Comparison of ENCODE assay signal across 10 cellular contexts in the genomic region with DNA sequence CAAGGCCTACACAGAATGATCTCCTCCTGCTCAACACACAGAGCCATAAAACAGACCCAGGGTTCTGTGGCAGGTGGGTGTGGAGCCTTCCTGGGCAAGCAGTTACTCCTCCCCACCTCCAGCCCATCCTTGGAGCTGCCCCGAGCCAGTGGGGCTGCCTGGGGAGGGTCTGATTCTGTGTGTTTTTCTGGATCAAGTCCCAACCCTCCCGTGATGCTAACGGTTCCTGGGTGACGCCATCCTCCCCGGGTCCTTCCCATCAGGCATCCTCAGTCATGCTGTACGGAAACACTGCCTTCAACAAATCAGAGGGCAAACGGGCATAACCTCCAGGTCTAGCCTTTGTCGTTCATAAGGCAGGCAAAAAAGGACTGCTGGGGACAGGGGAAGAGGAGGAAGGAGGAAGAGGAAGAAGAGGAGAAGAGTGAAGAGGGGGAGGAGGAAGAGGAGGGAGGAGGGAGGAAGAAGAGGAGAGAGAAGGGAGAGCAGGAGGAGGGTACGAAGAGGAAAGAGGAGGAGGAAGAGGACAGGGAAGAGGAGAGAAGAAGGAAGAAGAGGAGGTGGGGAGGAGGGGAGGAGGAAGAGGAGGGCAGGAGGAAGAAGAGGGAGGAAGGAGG.
DNase-seq lines count a peak whose midpoint lies in the region; ATAC-seq, FAIRE-seq and TF ChIP-seq lines count a peak whose summit lies in the region.
"Had no signal": no experiment of that assay in that cellular context is flagged by ENCODE, and none has a peak within 500 bp of the region (broad histone marks: within the 10 kb centered on the region; RNA-seq: fewer than 3 reads in every experiment).

No MANE protein-coding gene starts in this region.

- POLR2A ChIA-PET in naive thymus-derived CD8-positive, alpha-beta T cell (lab: Charles Lee), result interaction anchor here (0.8 to 26.5 kb wide), 13 partner anchors 12 to 171 kb away, joined by 3 to 613 read pairs (median 7); no protein-coding TSS in a partner anchor

- H3K4me3 ChIP-seq in HUES6 (ENCODE audit: low read depth, low read length) (peak overlapping the region; percentile 6; the same call in 1 of the 2 replicates), astrocyte (ENCODE audit: insufficient read depth, low read depth, low read length) (no peak overlapping the region)

- DNase-seq in CD14-positive monocyte (ENCODE audit: low spot score) (peak; percentile 66), astrocyte (ENCODE audit: low read depth) (no peak), NCI-H1092 (lab: John Stamatoyannopoulos, UW) (no peak), ecto neural progenitor cell (ENCODE audit: low spot score) (no peak)
- peak in 2 of 10 donors; percentile 6 to 57 for DNase-seq in naive thymus-derived CD8-positive, alpha-beta T cell
- DNase-seq: foreskin keratinocyte had no signal

- no peak for FAIRE-seq in astrocyte (lab: Jason Lieb, UNC)
- FAIRE-seq: HTR-8/SVneo had no signal

- peak overlapping the region; percentile 12 for H2AFZ ChIP-seq in astrocyte (ENCODE audit: low read depth, low read length)

- H3K27ac Mint-ChIP-seq in CD14-positive monocyte, result peak overlapping the region; percentile 90 to 98 (median 95)
- peak overlapping the region; percentile 90 for H3K27ac Mint-ChIP-seq in astrocyte (ENCODE audit: unreplicated experiment)
- H3K27ac Mint-ChIP-seq in naive thymus-derived CD8-positive, alpha-beta T cell, result no peak overlapping the region

- TF ChIP-seq CTCF in CD14-positive monocyte (IDR thresholded peaks at IDR 0.05) (no peak), astrocyte (IDR thresholded peaks at IDR 0.05; ENCODE audit: insufficient read depth, low read depth, low read length) (no peak)

- ATAC-seq in naive thymus-derived CD8-positive, alpha-beta T cell, result no peak
- ATAC-seq in HG03139 (IDR thresholded peaks at IDR 0.05; ENCODE audit: unreplicated experiment), result no peak
- ATAC-seq in GM19455 (IDR thresholded peaks at IDR 0.05; ENCODE audit: unreplicated experiment), result no peak
- ATAC-seq: foreskin keratinocyte had no signal

- peaks cover 63% of the 10 kb centered on the region for H3K4me1 ChIP-seq in HUES6 (ENCODE audit: control insufficient read depth, insufficient read depth, low read length)
- peaks cover 44% of the 10 kb centered on the region for H3K4me1 ChIP-seq in astrocyte (ENCODE audit: insufficient read depth, low read length)

- H3K4me2 ChIP-seq in astrocyte (ENCODE audit: low read length), result peak overlapping the region; percentile 49

- no peaks in the 10 kb centered on the region for H4K20me1 ChIP-seq in astrocyte (ENCODE audit: insufficient read depth, low read length)

- peak overlapping the region; percentile 82; the same call in 1 of the 2 replicates for H3K27ac ChIP-seq in HUES6 (ENCODE audit: low read depth, low read length)
- peak overlapping the region; percentile 22 for H3K27ac ChIP-seq in astrocyte (ENCODE audit: low read depth, low read length)
- H3K27ac ChIP-seq: foreskin keratinocyte had no signal

- H3K36me3 Mint-ChIP-seq in CD14-positive monocyte (peaks cover 26 to 28% of the 10 kb centered on the region in 2 donors), astrocyte (ENCODE audit: low read depth, unreplicated experiment) (no peaks in the 10 kb centered on the region)
- H3K36me3 Mint-ChIP-seq in naive thymus-derived CD8-positive, alpha-beta T cell, result peaks cover 0 to 16% (median 0%) of the 10 kb centered on the region in 3 donors

- no peaks in the 10 kb centered on the region for H3K36me3 ChIP-seq in HUES6 (ENCODE audit: control insufficient read depth, insufficient read depth, low read length)
- no peaks in the 10 kb centered on the region for H3K36me3 ChIP-seq in astrocyte (ENCODE audit: insufficient read depth, low read length)

- H3K27me3 ChIP-seq in HUES6 (ENCODE audit: control insufficient read depth, insufficient read depth, low read length) (no peaks in the 10 kb centered on the region), astrocyte (ENCODE audit: insufficient read depth, low read length) (no peaks in the 10 kb centered on the region)
- H3K27me3 ChIP-seq: foreskin keratinocyte had no signal

- H3K79me2 ChIP-seq in astrocyte (ENCODE audit: insufficient read depth, low read length), result no peaks in the 10 kb centered on the region

- H3K9me3 ChIP-seq in HUES6 (ENCODE audit: control insufficient read depth, insufficient read depth, low read depth, low read length), result no peaks in the 10 kb centered on the region
- H3K9me3 ChIP-seq in astrocyte (ENCODE audit: insufficient read depth, low read depth, low read length), result no peaks in the 10 kb centered on the region

- H3K27me3 Mint-ChIP-seq in CD14-positive monocyte (ENCODE audit: low read depth in 3 of 3), result peaks cover 0 to 5% (median 5%) of the 10 kb centered on the region in 3 donors
- H3K27me3 Mint-ChIP-seq in astrocyte (ENCODE audit: low read depth, unreplicated experiment), result peaks cover 11% of the 10 kb centered on the region
- no peaks in the 10 kb centered on the region for H3K27me3 Mint-ChIP-seq in naive thymus-derived CD8-positive, alpha-beta T cell

- peak overlapping the region; percentile 80 for H3K9ac ChIP-seq in HUES6 (ENCODE audit: low read length)
- H3K9ac ChIP-seq in astrocyte (ENCODE audit: low read length), result peak overlapping the region; percentile 11

- no peak overlapping the region for H3K4me3 Mint-ChIP-seq in CD14-positive monocyte
- H3K4me3 Mint-ChIP-seq in astrocyte (ENCODE audit: unreplicated experiment), result no peak overlapping the region
- peak overlapping the region in 9 of 10 donors; percentile 75 to 92 (median 85) for H3K4me3 Mint-ChIP-seq in naive thymus-derived CD8-positive, alpha-beta T cell

- H3K9me3 Mint-ChIP-seq in CD14-positive monocyte (no peaks in the 10 kb centered on the region), astrocyte (ENCODE audit: unreplicated experiment) (no peaks in the 10 kb centered on the region)
- H3K9me3 Mint-ChIP-seq in naive thymus-derived CD8-positive, alpha-beta T cell, result no peaks in the 10 kb centered on the region

- H3K4me1 Mint-ChIP-seq in CD14-positive monocyte (peaks cover 55% of the 10 kb centered on the region), astrocyte (ENCODE audit: low read depth, unreplicated experiment) (peaks cover 45% of the 10 kb centered on the region)
- H3K4me1 Mint-ChIP-seq in naive thymus-derived CD8-positive, alpha-beta T cell, result peaks cover 0 to 50% (median 0%) of the 10 kb centered on the region in 4 donors

- intact Hi-C loops in CD14-positive monocyte (cut with micrococcal nuclease), result loop anchor here in 1 of 2 donors (5.0 kb wide), 1 partner anchor 33 kb away; no protein-coding TSS in a partner anchor

Comparison
In these comparisons a context has a peak if more than half of its experiments do, and no peak if none do; other contexts are left out.
1. H3K27ac Mint-ChIP-seq: peak in CD14-positive monocyte (7 of 7) and astrocyte (single experiment); none in naive thymus-derived CD8-positive, alpha-beta T cell (0 of 10).
2. H3K4me3 Mint-ChIP-seq: peak in naive thymus-derived CD8-positive, alpha-beta T cell (9 of 10); none in CD14-positive monocyte (0 of 2) and astrocyte (single experiment).